16 cellular contexts compared by ENCODE assay signal in the genomic region with DNA sequence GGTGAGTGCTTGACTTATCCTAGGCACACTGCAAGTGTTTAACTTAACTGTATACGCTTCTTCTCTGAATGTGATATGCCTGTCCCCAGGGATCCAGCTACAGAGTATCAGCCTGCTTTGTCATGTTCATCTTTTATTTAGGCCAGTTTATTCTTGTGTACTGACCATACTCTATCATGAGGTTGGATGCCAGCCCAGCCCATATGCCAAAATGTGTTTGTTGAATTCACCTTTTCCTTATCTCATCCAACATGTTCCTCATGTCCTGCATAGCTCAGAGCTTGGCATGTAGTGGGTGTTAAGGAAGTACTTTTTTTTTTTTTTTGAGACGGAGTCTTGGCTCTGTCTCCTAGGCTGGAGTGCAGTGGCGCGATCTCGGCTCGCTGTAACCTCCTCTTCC.
"Had no signal": no experiment of that assay in that cellular context is flagged by ENCODE, and none has a peak within 500 bp of the region (broad histone marks: within the 10 kb centered on the region; RNA-seq: fewer than 3 reads in every experiment).

No MANE protein-coding gene starts in this region.

- H3K27me3 ChIP-seq: dorsolateral prefrontal cortex, sigmoid colon had no signal

- ATAC-seq: left lobe of liver, lower lobe of right lung, natural killer cell had no signal

- H3K9me3 ChIP-seq: lower lobe of right lung, sigmoid colon had no signal

- H3K4me3 ChIP-seq: dorsolateral prefrontal cortex, lower lobe of right lung, sigmoid colon had no signal

- H3K27ac ChIP-seq: dorsolateral prefrontal cortex, lower lobe of right lung, sigmoid colon had no signal

- H3K36me3 ChIP-seq: lower lobe of right lung, sigmoid colon had no signal

- H3K4me1 ChIP-seq: lower lobe of right lung had no signal

- DNase-seq: cortex of kidney; dorsolateral prefrontal cortex; effector CD8-positive, alpha-beta T cell; foreskin melanocyte; head of caudate nucleus; hypothalamus; kidney glomerular epithelial cell; lower lobe of right lung; natural killer cell; posterior cingulate gyrus; sigmoid colon; small intestine; stimulated activated CD4-positive, alpha-beta T cell treated with anti-CD3 and anti-CD28 coated beads, Interleukin-12 subunit alpha, Interleukin-12 subunit beta, amount 100 ng/mL, for 4 hours; stimulated activated naive CD4-positive, alpha-beta T cell; trophoblast cell had no signal
